ENCODE assay signal across 8 cellular contexts in genomic region chr6:73262701-73263569, GRCh38. TPM values are rescaled to one million over a fixed set of nuclear protein-coding genes. Genes with fewer than 3 reads are reported as not detected.
DNase-seq lines count a peak whose midpoint lies in the region; ATAC-seq and TF ChIP-seq lines count a peak whose summit lies in the region.

A gene with protein sequence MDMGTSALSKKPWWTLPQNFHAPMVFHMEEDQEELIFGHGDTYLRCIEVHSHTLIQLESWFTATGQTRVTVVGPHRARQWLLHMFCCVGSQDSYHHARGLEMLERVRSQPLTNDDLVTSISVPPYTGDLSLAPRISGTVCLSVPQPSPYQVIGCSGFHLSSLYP (minus strand): TSS chr6:73263196. CDS start chr6:73242517, 20,679 bp downstream.

- H3K9me3 ChIP-seq in esophagus squamous epithelium = no peaks in the 10 kb centered on the region

- intact Hi-C loops in CD14-positive monocyte (cut with micrococcal nuclease) = no loop called here
- intact Hi-C loops in esophagus squamous epithelium (cut with DNase I) = no loop called here

- H3K27me3 ChIP-seq in esophagus squamous epithelium = no peaks in the 10 kb centered on the region

- peaks cover 0 to 2% (median 0%) of the 10 kb centered on the region in 7 donors for H3K9me3 Mint-ChIP-seq in CD14-positive monocyte
- no peaks in the 10 kb centered on the region for H3K9me3 Mint-ChIP-seq in natural killer cell treated with Interleukin-12 subunit alpha and Interleukin-12 subunit beta and Interleukin-15 and Interleukin-18, amount 100 ng/mL, for 72 hours

- H3K27ac Mint-ChIP-seq in CD14-positive monocyte = peak within 1 kb of the TSS in 1 of 7 donors; percentile 15
- H3K27ac Mint-ChIP-seq in natural killer cell treated with Interleukin-12 subunit alpha and Interleukin-12 subunit beta and Interleukin-15 and Interleukin-18, amount 100 ng/mL, for 72 hours = peak within 1 kb of the TSS; percentile 73 to 74

- no peak for TF ChIP-seq POLR2A in esophagus squamous epithelium (IDR thresholded peaks at IDR 0.05)

- H3K36me3 Mint-ChIP-seq in CD14-positive monocyte = peaks cover 0 to 1% of the 10 kb centered on the region in 2 donors
- H3K36me3 Mint-ChIP-seq in natural killer cell treated with Interleukin-12 subunit alpha and Interleukin-12 subunit beta and Interleukin-15 and Interleukin-18, amount 100 ng/mL, for 72 hours = no peaks in the 10 kb centered on the region

- H3K4me1 Mint-ChIP-seq in CD14-positive monocyte = peaks cover 16% of the 10 kb centered on the region
- H3K4me1 Mint-ChIP-seq in natural killer cell treated with Interleukin-12 subunit alpha and Interleukin-12 subunit beta and Interleukin-15 and Interleukin-18, amount 100 ng/mL, for 72 hours (ENCODE audit: low read depth in 2 of 2) = peaks cover 28 to 35% of the 10 kb centered on the region in 2 donors

- peaks cover 10 to 31% (median 19%) of the 10 kb centered on the region in 3 donors for H3K4me1 ChIP-seq in esophagus squamous epithelium

- H3K4me3 Mint-ChIP-seq in CD14-positive monocyte = peak within 1 kb of the TSS; percentile 79 to 91
- peak within 1 kb of the TSS; percentile 92 for H3K4me3 Mint-ChIP-seq in natural killer cell treated with Interleukin-12 subunit alpha and Interleukin-12 subunit beta and Interleukin-15 and Interleukin-18, amount 100 ng/mL, for 72 hours

- peak within 1 kb of the TSS; percentile 55 to 68 (median 63) for H3K4me3 ChIP-seq in esophagus squamous epithelium

- DNase-seq in CD14-positive monocyte (ENCODE audit: low spot score) (no peak), NCI-H82 (lab: John Stamatoyannopoulos, UW) (peak; percentile 78), activated T-cell treated with anti-CD3 and anti-CD28 coated beads for 24 hours (ENCODE audit: low read depth) (peak; percentile 50), esophagus squamous epithelium (lab: John Stamatoyannopoulos, UW) (no peak)
- DNase-seq in natural killer cell treated with Interleukin-12 subunit alpha and Interleukin-12 subunit beta and Interleukin-15 and Interleukin-18, amount 100 ng/mL, for 72 hours (ENCODE audit: low spot score) = peak; percentile 76
- DNase-seq in stimulated activated naive CD4-positive, alpha-beta T cell treated with Interleukin-2 at 50 U/mL for 16 hours (lab: John Stamatoyannopoulos, UW) = peak; percentile 27

- no peak for TF ChIP-seq CTCF in CD14-positive monocyte (IDR thresholded peaks at IDR 0.05)
- no peak for TF ChIP-seq CTCF in esophagus squamous epithelium (IDR thresholded peaks at IDR 0.05)

- peaks cover 0 to 3% (median 0%) of the 10 kb centered on the region in 3 donors for H3K27me3 Mint-ChIP-seq in CD14-positive monocyte (ENCODE audit: low read depth in 3 of 3)
- no peaks in the 10 kb centered on the region for H3K27me3 Mint-ChIP-seq in natural killer cell treated with Interleukin-12 subunit alpha and Interleukin-12 subunit beta and Interleukin-15 and Interleukin-18, amount 100 ng/mL, for 72 hours

- peak; percentile 92 for ATAC-seq in GM19043 (IDR thresholded peaks at IDR 0.05; ENCODE audit: low read depth, unreplicated experiment)
- peak; percentile 90 for ATAC-seq in HG03354 (IDR thresholded peaks at IDR 0.05; ENCODE audit: poor library complexity, severe bottlenecking, unreplicated experiment)
- peak; percentile 91 to 96 for ATAC-seq in natural killer cell treated with Interleukin-12 subunit alpha and Interleukin-12 subunit beta and Interleukin-15 and Interleukin-18, amount 100 ng/mL, for 72 hours

- no peaks in the 10 kb centered on the region for H3K36me3 ChIP-seq in esophagus squamous epithelium

- peak within 1 kb of the TSS; percentile 42 to 81 (median 75) for H3K27ac ChIP-seq in esophagus squamous epithelium

- WGBS in esophagus squamous epithelium, 2 donors = 5 to 7% methylated on average over 3 to 4 of the region's 63 CpGs

RNA-seq across cellular contexts. Expression of the gene that starts here (rescaled TPM):
- polyA plus RNA-seq in CD14-positive monocyte = not detected
- 1 to 10 TPM in 2 of 4 donors, under 1 TPM in 1, not detected in 1; 0.30 to 1.9 (median 1.6) TPM for total RNA-seq in esophagus squamous epithelium
- total RNA-seq in natural killer cell treated with Interleukin-12 subunit alpha and Interleukin-12 subunit beta and Interleukin-15 and Interleukin-18, amount 100 ng/mL, for 72 hours = 10 to 100 TPM in 1 of 2 donors, 1 to 10 TPM in 1; 3.7 to 14.9 TPM

Comparison
In these comparisons a context has a peak if more than half of its experiments do, and no peak if none do; other contexts are left out.
1. DNase-seq: peak in NCI-H82 (single experiment), activated T-cell treated with anti-CD3 and anti-CD28 coated beads for 24 hours (single experiment), natural killer cell treated with Interleukin-12 subunit alpha and Interleukin-12 subunit beta and Interleukin-15 and Interleukin-18, amount 100 ng/mL, for 72 hours (single experiment) and stimulated activated naive CD4-positive, alpha-beta T cell treated with Interleukin-2 at 50 U/mL for 16 hours (single experiment); none in CD14-positive monocyte (single experiment) and esophagus squamous epithelium (single experiment).
2. Peak in every context shown above with its lines, with median percentiles within 50 percentile points of each other: ATAC-seq.